ENCODE assay signal across 1 cellular context in genomic region chr19:49036815-49037214, GRCh38.
TF ChIP-seq lines count a peak whose summit lies in the region.

TSS of gene CGB1 (minus strand) at chr19:49036895. CDS start at chr19:49036711, 184 bp downstream.

TF ChIP-seq in H1, 55 proteins besides CTCF, POLR2A, EP300 and RAD21:
- TF ChIP-seq TBP (IDR thresholded peaks at IDR 0.05; ENCODE audit: low read depth, low read length) (peak; percentile 93), CREB1 (IDR thresholded peaks at IDR 0.05) (peak; percentile 80), NANOG (IDR thresholded peaks at IDR 0.05; ENCODE audit: insufficient read depth, low read depth, low read length, poor library complexity, severe bottlenecking) (peak; percentile 29), YY1 (IDR thresholded peaks at IDR 0.05; ENCODE audit: low read depth, low read length) (peak; percentile 53; the same call in 1 of the 2 replicates)
